In the genomic region with DNA sequence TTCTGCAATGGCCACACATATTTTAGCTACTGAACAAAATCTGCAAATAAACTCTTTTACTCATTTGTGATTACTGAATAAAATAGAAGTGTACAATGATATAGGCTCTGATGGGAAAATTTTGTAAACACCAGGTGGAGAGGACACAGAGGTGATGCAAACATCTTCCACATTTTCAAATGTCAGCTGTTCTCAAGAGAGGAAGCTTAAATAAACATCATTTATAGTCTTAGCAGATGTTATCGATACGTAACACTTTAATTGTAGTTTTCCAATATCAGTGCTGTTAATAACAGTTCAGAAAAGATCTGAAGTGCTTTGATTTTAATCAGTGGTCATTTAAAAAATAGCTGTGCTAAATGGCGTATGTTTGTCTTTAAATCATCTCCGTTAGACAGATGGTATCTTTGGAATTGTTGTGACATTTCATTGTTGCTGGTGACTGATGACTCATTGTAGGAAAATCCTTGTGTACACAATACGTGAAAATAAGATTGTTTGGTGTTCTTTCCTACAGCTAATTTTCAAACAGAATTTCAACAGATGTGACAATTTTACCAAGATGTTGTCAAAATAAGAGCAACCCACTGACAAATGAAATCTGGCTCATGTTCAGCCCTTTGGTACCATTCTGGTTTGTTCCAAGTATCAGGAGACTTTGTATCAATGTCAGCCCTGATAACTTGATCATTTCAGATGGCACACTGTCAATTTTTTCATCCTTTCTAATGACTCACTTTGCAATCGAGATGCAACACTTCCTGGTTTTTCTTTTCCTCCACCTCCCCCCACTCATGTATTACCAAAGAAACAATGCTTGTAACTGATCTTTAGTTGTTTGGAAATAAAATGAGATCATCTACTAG, we compare ENCODE assay signal across 1 cellular context.
TF ChIP-seq lines count a peak whose summit lies in the region.

No MANE protein-coding gene starts in this region.

TF ChIP-seq in HepG2, 621 proteins besides CTCF, POLR2A, EP300 and RAD21 (continued from another document and continues in another):
- TF ChIP-seq, protein P1, sequence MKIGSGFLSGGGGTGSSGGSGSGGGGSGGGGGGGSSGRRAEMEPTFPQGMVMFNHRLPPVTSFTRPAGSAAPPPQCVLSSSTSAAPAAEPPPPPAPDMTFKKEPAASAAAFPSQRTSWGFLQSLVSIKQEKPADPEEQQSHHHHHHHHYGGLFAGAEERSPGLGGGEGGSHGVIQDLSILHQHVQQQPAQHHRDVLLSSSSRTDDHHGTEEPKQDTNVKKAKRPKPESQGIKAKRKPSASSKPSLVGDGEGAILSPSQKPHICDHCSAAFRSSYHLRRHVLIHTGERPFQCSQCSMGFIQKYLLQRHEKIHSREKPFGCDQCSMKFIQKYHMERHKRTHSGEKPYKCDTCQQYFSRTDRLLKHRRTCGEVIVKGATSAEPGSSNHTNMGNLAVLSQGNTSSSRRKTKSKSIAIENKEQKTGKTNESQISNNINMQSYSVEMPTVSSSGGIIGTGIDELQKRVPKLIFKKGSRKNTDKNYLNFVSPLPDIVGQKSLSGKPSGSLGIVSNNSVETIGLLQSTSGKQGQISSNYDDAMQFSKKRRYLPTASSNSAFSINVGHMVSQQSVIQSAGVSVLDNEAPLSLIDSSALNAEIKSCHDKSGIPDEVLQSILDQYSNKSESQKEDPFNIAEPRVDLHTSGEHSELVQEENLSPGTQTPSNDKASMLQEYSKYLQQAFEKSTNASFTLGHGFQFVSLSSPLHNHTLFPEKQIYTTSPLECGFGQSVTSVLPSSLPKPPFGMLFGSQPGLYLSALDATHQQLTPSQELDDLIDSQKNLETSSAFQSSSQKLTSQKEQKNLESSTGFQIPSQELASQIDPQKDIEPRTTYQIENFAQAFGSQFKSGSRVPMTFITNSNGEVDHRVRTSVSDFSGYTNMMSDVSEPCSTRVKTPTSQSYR (CRISPR knock-in tag; IDR thresholded peaks at IDR 0.05; ENCODE audit: borderline replicate concordance): peak; percentile 39
- TF ChIP-seq SCMH1 (CRISPR knock-in tag; IDR thresholded peaks at IDR 0.05; ENCODE audit: borderline replicate concordance) (no peak), HOXA5 (CRISPR knock-in tag; IDR thresholded peaks at IDR 0.05) (0 out of 2 replicates have a peak, but pooled peaks have one; percentile 51), SOX13 (IDR thresholded peaks at IDR 0.05) (peak; percentile 96), SOX13 (CRISPR knock-in tag; conservative IDR thresholded peaks at IDR 0.05 in 1 of 2, IDR thresholded peaks at IDR 0.05 in 1 of 2) (peak in 1 of 2 experiments; percentile 99; a peak in 2 of 4 replicates), JUND (CRISPR knock-in tag; IDR thresholded peaks at IDR 0.05) (peak; percentile 95), MYNN (CRISPR knock-in tag; IDR thresholded peaks at IDR 0.05; ENCODE audit: low read depth) (peak; percentile 99), JUNB (CRISPR knock-in tag; IDR thresholded peaks at IDR 0.05; ENCODE audit: borderline replicate concordance) (peak; percentile 93), HMG20B (CRISPR knock-in tag; conservative IDR thresholded peaks at IDR 0.05) (peak; percentile 49; the same call in 1 of the 2 replicates), BORCS8-MEF2B (CRISPR knock-in tag; IDR thresholded peaks at IDR 0.05) (no peak), THAP11 (CRISPR knock-in tag; IDR thresholded peaks at IDR 0.05) (peak; percentile 44; the same call in 1 of the 2 replicates), PRMT3 (CRISPR knock-in tag; IDR thresholded peaks at IDR 0.05; ENCODE audit: borderline replicate concordance, low read depth) (no peak), GLI4 (CRISPR knock-in tag; IDR thresholded peaks at IDR 0.05; ENCODE audit: borderline replicate concordance) (no peak), HHEX (CRISPR knock-in tag; IDR thresholded peaks at IDR 0.05) (0 out of 2 replicates have a peak, but pooled peaks have one; percentile 30), PAWR (CRISPR knock-in tag; IDR thresholded peaks at IDR 0.05; ENCODE audit: borderline replicate concordance) (no peak), KDM6A (CRISPR knock-in tag; IDR thresholded peaks at IDR 0.05; ENCODE audit: low read depth) (0 out of 2 replicates have a peak, but pooled peaks have one; percentile 40), XRCC5 (optimal IDR thresholded peaks at IDR 0.05; ENCODE audit: low read length) (no peak), MAFF (IDR thresholded peaks at IDR 0.05; ENCODE audit: low read depth, low read length) (0 out of 2 replicates have a peak, but pooled peaks have one; percentile 19), SMAD3 (CRISPR knock-in tag; IDR thresholded peaks at IDR 0.05) (0 out of 2 replicates have a peak, but pooled peaks have one; percentile 28), GATAD2A (CRISPR knock-in tag; IDR thresholded peaks at IDR 0.05) (peak; percentile 89), IRF2 (CRISPR knock-in tag; IDR thresholded peaks at IDR 0.05) (peak; percentile 35; the same call in 1 of the 2 replicates), CEBPG (CRISPR knock-in tag; IDR thresholded peaks at IDR 0.05) (peak; percentile 74), ZSCAN9 (CRISPR knock-in tag; IDR thresholded peaks at IDR 0.05; ENCODE audit: borderline replicate concordance) (peak; percentile 54; the same call in 1 of the 2 replicates), ZNF17 (CRISPR knock-in tag; IDR thresholded peaks at IDR 0.05) (no peak), HDAC2 (CRISPR knock-in tag; IDR thresholded peaks at IDR 0.05) (peak; percentile 59)
- TF ChIP-seq, protein P2, sequence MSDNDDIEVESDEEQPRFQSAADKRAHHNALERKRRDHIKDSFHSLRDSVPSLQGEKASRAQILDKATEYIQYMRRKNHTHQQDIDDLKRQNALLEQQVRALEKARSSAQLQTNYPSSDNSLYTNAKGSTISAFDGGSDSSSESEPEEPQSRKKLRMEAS (IDR thresholded peaks at IDR 0.05): 0 out of 2 replicates have a peak, but pooled peaks have one; percentile 17
- TF ChIP-seq, protein P3, sequence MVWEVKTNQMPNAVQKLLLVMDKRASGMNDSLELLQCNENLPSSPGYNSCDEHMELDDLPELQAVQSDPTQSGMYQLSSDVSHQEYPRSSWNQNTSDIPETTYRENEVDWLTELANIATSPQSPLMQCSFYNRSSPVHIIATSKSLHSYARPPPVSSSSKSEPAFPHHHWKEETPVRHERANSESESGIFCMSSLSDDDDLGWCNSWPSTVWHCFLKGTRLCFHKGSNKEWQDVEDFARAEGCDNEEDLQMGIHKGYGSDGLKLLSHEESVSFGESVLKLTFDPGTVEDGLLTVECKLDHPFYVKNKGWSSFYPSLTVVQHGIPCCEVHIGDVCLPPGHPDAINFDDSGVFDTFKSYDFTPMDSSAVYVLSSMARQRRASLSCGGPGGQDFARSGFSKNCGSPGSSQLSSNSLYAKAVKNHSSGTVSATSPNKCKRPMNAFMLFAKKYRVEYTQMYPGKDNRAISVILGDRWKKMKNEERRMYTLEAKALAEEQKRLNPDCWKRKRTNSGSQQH (CRISPR knock-in tag; IDR thresholded peaks at IDR 0.05; ENCODE audit: low read depth): 0 out of 2 replicates have a peak, but pooled peaks have one; percentile 43
- TF ChIP-seq, protein P4, sequence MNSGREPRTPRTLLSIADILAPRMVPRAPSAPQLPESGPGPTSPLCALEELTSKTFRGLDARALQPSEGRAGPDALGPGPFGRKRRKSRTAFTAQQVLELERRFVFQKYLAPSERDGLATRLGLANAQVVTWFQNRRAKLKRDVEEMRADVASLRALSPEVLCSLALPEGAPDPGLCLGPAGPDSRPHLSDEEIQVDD (CRISPR knock-in tag; IDR thresholded peaks at IDR 0.05; ENCODE audit: borderline replicate concordance): no peak
- TF ChIP-seq, protein P5, sequence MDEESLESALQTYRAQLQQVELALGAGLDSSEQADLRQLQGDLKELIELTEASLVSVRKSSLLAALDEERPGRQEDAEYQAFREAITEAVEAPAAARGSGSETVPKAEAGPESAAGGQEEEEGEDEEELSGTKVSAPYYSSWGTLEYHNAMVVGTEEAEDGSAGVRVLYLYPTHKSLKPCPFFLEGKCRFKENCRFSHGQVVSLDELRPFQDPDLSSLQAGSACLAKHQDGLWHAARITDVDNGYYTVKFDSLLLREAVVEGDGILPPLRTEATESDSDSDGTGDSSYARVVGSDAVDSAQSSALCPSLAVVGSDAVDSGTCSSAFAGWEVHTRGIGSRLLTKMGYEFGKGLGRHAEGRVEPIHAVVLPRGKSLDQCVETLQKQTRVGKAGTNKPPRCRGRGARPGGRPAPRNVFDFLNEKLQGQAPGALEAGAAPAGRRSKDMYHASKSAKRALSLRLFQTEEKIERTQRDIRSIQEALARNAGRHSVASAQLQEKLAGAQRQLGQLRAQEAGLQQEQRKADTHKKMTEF (CRISPR knock-in tag; IDR thresholded peaks at IDR 0.05): peak; percentile 53
- TF ChIP-seq, protein P6, sequence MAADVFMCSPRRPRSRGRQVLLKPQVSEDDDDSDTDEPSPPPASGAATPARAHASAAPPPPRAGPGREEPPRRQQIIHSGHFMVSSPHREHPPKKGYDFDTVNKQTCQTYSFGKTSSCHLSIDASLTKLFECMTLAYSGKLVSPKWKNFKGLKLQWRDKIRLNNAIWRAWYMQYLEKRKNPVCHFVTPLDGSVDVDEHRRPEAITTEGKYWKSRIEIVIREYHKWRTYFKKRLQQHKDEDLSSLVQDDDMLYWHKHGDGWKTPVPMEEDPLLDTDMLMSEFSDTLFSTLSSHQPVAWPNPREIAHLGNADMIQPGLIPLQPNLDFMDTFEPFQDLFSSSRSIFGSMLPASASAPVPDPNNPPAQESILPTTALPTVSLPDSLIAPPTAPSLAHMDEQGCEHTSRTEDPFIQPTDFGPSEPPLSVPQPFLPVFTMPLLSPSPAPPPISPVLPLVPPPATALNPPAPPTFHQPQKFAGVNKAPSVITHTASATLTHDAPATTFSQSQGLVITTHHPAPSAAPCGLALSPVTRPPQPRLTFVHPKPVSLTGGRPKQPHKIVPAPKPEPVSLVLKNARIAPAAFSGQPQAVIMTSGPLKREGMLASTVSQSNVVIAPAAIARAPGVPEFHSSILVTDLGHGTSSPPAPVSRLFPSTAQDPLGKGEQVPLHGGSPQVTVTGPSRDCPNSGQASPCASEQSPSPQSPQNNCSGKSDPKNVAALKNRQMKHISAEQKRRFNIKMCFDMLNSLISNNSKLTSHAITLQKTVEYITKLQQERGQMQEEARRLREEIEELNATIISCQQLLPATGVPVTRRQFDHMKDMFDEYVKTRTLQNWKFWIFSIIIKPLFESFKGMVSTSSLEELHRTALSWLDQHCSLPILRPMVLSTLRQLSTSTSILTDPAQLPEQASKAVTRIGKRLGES (CRISPR knock-in tag; IDR thresholded peaks at IDR 0.05; ENCODE audit: borderline replicate concordance): no peak
- TF ChIP-seq, protein P7, sequence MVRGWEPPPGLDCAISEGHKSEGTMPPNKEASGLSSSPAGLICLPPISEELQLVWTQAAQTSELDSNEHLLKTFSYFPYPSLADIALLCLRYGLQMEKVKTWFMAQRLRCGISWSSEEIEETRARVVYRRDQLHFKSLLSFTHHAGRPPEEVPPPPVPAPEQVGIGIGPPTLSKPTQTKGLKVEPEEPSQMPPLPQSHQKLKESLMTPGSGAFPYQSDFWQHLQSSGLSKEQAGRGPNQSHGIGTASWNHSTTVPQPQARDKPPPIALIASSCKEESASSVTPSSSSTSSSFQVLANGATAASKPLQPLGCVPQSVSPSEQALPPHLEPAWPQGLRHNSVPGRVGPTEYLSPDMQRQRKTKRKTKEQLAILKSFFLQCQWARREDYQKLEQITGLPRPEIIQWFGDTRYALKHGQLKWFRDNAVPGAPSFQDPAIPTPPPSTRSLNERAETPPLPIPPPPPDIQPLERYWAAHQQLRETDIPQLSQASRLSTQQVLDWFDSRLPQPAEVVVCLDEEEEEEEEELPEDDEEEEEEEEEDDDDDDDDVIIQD (CRISPR knock-in tag; IDR thresholded peaks at IDR 0.05; ENCODE audit: low read depth): peak; percentile 77; the same call in 1 of the 2 replicates
- TF ChIP-seq, protein P8, sequence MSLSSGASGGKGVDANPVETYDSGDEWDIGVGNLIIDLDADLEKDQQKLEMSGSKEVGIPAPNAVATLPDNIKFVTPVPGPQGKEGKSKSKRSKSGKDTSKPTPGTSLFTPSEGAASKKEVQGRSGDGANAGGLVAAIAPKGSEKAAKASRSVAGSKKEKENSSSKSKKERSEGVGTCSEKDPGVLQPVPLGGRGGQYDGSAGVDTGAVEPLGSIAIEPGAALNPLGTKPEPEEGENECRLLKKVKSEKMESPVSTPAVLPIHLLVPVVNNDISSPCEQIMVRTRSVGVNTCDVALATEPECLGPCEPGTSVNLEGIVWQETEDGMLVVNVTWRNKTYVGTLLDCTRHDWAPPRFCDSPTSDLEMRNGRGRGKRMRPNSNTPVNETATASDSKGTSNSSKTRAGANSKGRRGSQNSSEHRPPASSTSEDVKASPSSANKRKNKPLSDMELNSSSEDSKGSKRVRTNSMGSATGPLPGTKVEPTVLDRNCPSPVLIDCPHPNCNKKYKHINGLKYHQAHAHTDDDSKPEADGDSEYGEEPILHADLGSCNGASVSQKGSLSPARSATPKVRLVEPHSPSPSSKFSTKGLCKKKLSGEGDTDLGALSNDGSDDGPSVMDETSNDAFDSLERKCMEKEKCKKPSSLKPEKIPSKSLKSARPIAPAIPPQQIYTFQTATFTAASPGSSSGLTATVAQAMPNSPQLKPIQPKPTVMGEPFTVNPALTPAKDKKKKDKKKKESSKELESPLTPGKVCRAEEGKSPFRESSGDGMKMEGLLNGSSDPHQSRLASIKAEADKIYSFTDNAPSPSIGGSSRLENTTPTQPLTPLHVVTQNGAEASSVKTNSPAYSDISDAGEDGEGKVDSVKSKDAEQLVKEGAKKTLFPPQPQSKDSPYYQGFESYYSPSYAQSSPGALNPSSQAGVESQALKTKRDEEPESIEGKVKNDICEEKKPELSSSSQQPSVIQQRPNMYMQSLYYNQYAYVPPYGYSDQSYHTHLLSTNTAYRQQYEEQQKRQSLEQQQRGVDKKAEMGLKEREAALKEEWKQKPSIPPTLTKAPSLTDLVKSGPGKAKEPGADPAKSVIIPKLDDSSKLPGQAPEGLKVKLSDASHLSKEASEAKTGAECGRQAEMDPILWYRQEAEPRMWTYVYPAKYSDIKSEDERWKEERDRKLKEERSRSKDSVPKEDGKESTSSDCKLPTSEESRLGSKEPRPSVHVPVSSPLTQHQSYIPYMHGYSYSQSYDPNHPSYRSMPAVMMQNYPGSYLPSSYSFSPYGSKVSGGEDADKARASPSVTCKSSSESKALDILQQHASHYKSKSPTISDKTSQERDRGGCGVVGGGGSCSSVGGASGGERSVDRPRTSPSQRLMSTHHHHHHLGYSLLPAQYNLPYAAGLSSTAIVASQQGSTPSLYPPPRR (CRISPR knock-in tag; IDR thresholded peaks at IDR 0.05; ENCODE audit: borderline replicate concordance): peak; percentile 53; the same call in 1 of the 2 replicates
- TF ChIP-seq, protein P9, sequence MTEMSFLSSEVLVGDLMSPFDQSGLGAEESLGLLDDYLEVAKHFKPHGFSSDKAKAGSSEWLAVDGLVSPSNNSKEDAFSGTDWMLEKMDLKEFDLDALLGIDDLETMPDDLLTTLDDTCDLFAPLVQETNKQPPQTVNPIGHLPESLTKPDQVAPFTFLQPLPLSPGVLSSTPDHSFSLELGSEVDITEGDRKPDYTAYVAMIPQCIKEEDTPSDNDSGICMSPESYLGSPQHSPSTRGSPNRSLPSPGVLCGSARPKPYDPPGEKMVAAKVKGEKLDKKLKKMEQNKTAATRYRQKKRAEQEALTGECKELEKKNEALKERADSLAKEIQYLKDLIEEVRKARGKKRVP (CRISPR knock-in tag; IDR thresholded peaks at IDR 0.05): peak in 1 of 2 experiments; percentile 91; a peak in 2 of 4 replicates
- TF ChIP-seq, protein P10, sequence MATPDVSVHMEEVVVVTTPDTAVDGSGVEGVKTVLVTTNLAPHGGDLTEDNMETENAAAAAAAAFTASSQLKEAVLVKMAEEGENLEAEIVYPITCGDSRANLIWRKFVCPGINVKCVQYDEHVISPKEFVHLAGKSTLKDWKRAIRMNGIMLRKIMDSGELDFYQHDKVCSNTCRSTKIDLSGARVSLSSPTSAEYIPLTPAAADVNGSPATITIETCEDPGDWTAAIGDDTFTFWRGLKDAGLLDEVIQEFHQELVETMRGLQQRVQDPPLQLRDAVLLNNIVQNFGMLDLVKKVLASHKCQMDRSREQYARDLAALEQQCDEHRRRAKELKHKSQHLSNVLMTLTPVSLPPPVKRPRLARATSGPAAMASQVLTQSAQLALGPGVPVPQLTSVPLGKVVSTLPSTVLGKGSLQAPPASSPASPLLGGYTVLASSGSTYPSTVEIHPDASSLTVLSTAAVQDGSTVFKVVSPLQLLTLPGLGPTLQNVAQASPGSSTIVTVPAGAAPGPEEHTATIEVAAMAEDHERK (CRISPR knock-in tag; IDR thresholded peaks at IDR 0.05; ENCODE audit: low read depth): no peak
